In the genomic region with DNA sequence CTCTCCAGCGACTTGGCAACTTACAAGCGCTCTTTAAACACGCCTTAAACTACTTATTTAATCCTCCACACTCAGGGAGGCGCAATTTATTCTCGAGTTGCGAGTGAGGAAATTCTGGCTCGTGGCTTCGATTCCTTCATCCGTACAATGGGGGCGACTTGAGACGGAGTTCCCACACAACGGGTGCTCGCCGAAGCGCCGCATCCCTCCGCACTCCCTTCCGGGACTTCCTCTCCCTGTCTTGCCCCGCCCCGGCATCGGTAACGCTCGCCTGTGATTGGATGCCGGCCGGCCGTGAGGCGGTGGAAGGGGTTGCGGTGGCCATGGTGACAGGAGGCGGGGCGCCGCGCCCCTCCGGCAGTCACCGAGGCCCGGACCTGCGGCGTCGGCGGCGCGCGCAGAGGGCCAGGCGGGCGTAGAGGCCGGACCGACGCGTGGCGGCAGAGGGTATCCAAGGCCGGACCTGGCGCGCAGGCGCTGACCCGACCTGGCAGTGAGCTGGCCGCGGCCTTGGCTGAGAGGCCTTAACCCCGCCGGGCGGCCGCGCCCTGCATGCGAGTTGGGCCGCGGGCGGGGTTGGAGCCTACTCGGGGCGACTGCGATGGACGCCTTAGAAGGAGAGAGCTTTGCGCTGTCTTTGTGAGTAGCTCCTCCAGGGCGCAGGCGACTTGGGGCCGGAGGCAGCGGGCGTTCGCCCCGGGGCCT, we compare ENCODE assay signal across 8 cellular contexts.
DNase-seq lines count a peak whose midpoint lies in the region; ATAC-seq and TF ChIP-seq lines count a peak whose summit lies in the region.

Gene ARL2BP (plus strand): TSS at position 493 of the 705 bp plus-strand sequence. CDS start 109 bp downstream, at position 602.

- H3K27me3 Mint-ChIP-seq in central memory CD8-positive, alpha-beta T cell: no peaks in the 10 kb centered on the region

- H3K36me3 Mint-ChIP-seq in central memory CD8-positive, alpha-beta T cell (ENCODE audit: insufficient read depth): peaks cover 30% of the 10 kb centered on the region

- peak within 1 kb of the TSS; percentile 83 for H3K4me3 ChIP-seq in AG09309 (ENCODE audit: control insufficient read depth, low read depth, low read length)

- H3K9me3 Mint-ChIP-seq in central memory CD8-positive, alpha-beta T cell: no peaks in the 10 kb centered on the region

- TF ChIP-seq POLR2A in GM18951 (IDR thresholded peaks at IDR 0.05; ENCODE audit: extremely low read depth, insufficient read depth, insufficient read length): peak; percentile 87

- H3K4me3 Mint-ChIP-seq in central memory CD8-positive, alpha-beta T cell: peak within 1 kb of the TSS; percentile 87

- ATAC-seq in HG03196 (IDR thresholded peaks at IDR 0.05; ENCODE audit: unreplicated experiment): peak; percentile 96
- peak; percentile 97 for ATAC-seq in central memory CD8-positive, alpha-beta T cell (replicated peaks; ENCODE audit: extremely low read depth, poor library complexity, severe bottlenecking)

- peak; percentile 85 for DNase-seq in AG09309 (ENCODE audit: low read depth)
- peak; percentile 65 for DNase-seq in NCI-H345 treated with DMSO at 0.1 percent for 48 hours (lab: John Stamatoyannopoulos, UW; ENCODE audit: unreplicated experiment)
- DNase-seq in activated CD4-positive, CD25-positive, alpha-beta regulatory T cell treated with anti-CD3 and anti-CD28 coated beads, Interleukin-2, amount 50 U/mL, for 16 hours (ENCODE audit: low read depth, low spot score): peak; percentile 93
- DNase-seq in central memory CD8-positive, alpha-beta T cell (ENCODE audit: low spot score in 2 of 2): peak; percentile 93 to 95
- DNase-seq in iris pigment epithelial cell (ENCODE audit: low read depth): peak; percentile 98
- DNase-seq in stimulated activated CD4-positive, alpha-beta T cell treated with anti-CD3 and anti-CD28 coated beads, Interleukin-12 subunit alpha, Interleukin-12 subunit beta, amount 100 ng/mL, for 4 hours: peak; percentile 96

- no peak for TF ChIP-seq CTCF in AG09309 (IDR thresholded peaks at IDR 0.05; ENCODE audit: control insufficient read depth, insufficient read depth, low read depth, low read length, missing control alignments)

- peaks cover 19% of the 10 kb centered on the region for H3K4me1 Mint-ChIP-seq in central memory CD8-positive, alpha-beta T cell

- peak within 1 kb of the TSS; percentile 94 for H3K27ac Mint-ChIP-seq in central memory CD8-positive, alpha-beta T cell (ENCODE audit: low read depth)

- in situ Hi-C loops in GM18951 (cut with MboI; ENCODE audit: low sequenced_read_pairs, unreplicated experiment): no loop called here

Comparison
In these comparisons a context has a peak if more than half of its experiments do, and no peak if none do; other contexts are left out.
1. Peak in every context shown above with its lines: DNase-seq, ATAC-seq and H3K4me3 ChIP-seq.